Comparison of ENCODE assay signal across 18 cellular contexts in the genomic region with DNA sequence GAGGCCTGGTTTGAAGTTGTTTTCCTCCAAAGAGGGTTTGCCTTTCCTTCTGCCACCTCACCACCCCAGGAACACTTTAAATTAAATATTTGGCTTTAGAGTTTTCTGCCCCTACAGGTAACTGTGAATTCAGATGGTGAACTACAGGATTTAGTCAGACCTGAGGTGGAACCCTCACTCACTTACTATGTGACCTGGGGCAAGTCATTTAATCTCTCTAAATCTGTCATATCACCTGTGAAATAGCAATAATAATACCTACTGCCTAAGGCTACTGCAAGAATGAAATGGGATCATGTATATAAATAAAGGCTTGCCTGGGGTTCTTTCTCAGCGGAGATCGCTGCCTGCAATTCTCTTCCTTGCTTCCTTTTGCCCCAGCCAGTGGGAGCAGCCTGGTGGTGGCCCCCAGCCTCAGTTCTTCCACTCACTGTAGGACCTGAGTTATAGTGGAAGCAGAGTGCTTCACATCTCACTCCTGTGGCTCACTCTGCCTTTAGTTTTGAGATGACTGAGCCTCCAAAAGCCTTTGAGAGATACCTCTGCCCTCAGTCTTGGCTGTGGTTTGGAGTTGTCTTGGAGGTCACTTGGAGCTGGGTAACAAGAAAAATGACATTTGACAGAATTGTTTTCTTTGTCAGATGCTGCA. TPM values are rescaled to one million over a fixed set of nuclear protein-coding genes. Genes with fewer than 3 reads are reported as not detected.
"Had no signal": no experiment of that assay in that cellular context is flagged by ENCODE, and none has a peak within 500 bp of the region (broad histone marks: within the 10 kb centered on the region; RNA-seq: fewer than 3 reads in every experiment).

No MANE protein-coding gene starts in this region.

- H3K4me1 ChIP-seq: gastroesophageal sphincter, right lobe of liver had no signal

- ATAC-seq: effector memory CD8-positive, alpha-beta T cell; gastroesophageal sphincter; heart right ventricle; mucosa of descending colon; naive thymus-derived CD4-positive, alpha-beta T cell; right lobe of liver had no signal

- H3K9me3 Mint-ChIP-seq: activated B cell treated with CpG ODN at 0.5 μM for 24 hours; effector memory CD8-positive, alpha-beta T cell; naive thymus-derived CD4-positive, alpha-beta T cell had no signal

- H3K4me2 ChIP-seq: smooth muscle cell had no signal

- H3K4me3 ChIP-seq: gastroesophageal sphincter, heart right ventricle, lung, mucosa of descending colon, ovary, right lobe of liver, smooth muscle cell had no signal

- FAIRE-seq: urothelium cell line had no signal

- DNase-seq: activated B cell treated with CpG ODN at 0.5 μM for 24 hours; activated CD4-positive, alpha-beta T cell treated with anti-CD3 and anti-CD28 coated beads, Interleukin-2, amount 10 ng/mL, durations not matched to agents 7 days and 5 days; cerebellar nuclear complex; dermis blood vessel endothelial cell; effector memory CD8-positive, alpha-beta T cell; heart right ventricle; mucosa of descending colon; naive thymus-derived CD4-positive, alpha-beta T cell; ovary; right lobe of liver had no signal

- H3K36me3 ChIP-seq: ovary had no signal

- H3K27ac Mint-ChIP-seq: activated B cell treated with CpG ODN at 0.5 μM for 24 hours; activated CD4-positive, alpha-beta T cell treated with anti-CD3 and anti-CD28 coated beads, Interleukin-2, amount 10 ng/mL, durations not matched to agents 7 days and 5 days; effector memory CD8-positive, alpha-beta T cell; naive thymus-derived CD4-positive, alpha-beta T cell had no signal

- H3K27me3 ChIP-seq: gastroesophageal sphincter, heart right ventricle, ovary, right lobe of liver had no signal

- H3K27ac ChIP-seq: epithelial cell of prostate, gastroesophageal sphincter, heart right ventricle, ovary, right lobe of liver had no signal

- H3K4me3 Mint-ChIP-seq: activated B cell treated with CpG ODN at 0.5 μM for 24 hours; activated CD4-positive, alpha-beta T cell treated with anti-CD3 and anti-CD28 coated beads, Interleukin-2, amount 10 ng/mL, durations not matched to agents 7 days and 5 days; effector memory CD8-positive, alpha-beta T cell; naive thymus-derived CD4-positive, alpha-beta T cell had no signal

- H3K27me3 Mint-ChIP-seq: activated B cell treated with CpG ODN at 0.5 μM for 24 hours; activated CD4-positive, alpha-beta T cell treated with anti-CD3 and anti-CD28 coated beads, Interleukin-2, amount 10 ng/mL, durations not matched to agents 7 days and 5 days; effector memory CD8-positive, alpha-beta T cell; naive thymus-derived CD4-positive, alpha-beta T cell had no signal

- H3K9me3 ChIP-seq: gastroesophageal sphincter, heart right ventricle, ovary, right lobe of liver had no signal

- H3K4me1 Mint-ChIP-seq: activated B cell treated with CpG ODN at 0.5 μM for 24 hours; activated CD4-positive, alpha-beta T cell treated with anti-CD3 and anti-CD28 coated beads, Interleukin-2, amount 10 ng/mL, durations not matched to agents 7 days and 5 days; naive thymus-derived CD4-positive, alpha-beta T cell had no signal

RNA-seq across cellular contexts. Expression of a gene that starts 6.1 kb away (rescaled TPM):
- total RNA-seq: activated B cell treated with CpG ODN at 0.5 μM for 24 hours, smooth muscle cell had no signal
- polyA plus RNA-seq: naive thymus-derived CD4-positive, alpha-beta T cell had no signal

RNA-seq across cellular contexts. Expression of a gene that starts 17.7 kb away (rescaled TPM):
- total RNA-seq: activated B cell treated with CpG ODN at 0.5 μM for 24 hours; activated CD4-positive, alpha-beta T cell treated with anti-CD3 and anti-CD28 coated beads, Interleukin-2, amount 10 ng/mL, durations not matched to agents 7 days and 5 days; activated CD8-positive, alpha-beta memory T cell treated with anti-CD3 and anti-CD28 coated beads for 36 hours; naive thymus-derived CD4-positive, alpha-beta T cell; smooth muscle cell had no signal
- polyA plus RNA-seq: naive thymus-derived CD4-positive, alpha-beta T cell had no signal

RNA-seq across cellular contexts. Expression of a gene that starts 23.1 kb away (rescaled TPM):
- total RNA-seq: activated B cell treated with CpG ODN at 0.5 μM for 24 hours; activated CD4-positive, alpha-beta T cell treated with anti-CD3 and anti-CD28 coated beads, Interleukin-2, amount 10 ng/mL, durations not matched to agents 7 days and 5 days; activated CD8-positive, alpha-beta memory T cell treated with anti-CD3 and anti-CD28 coated beads for 36 hours; gastroesophageal sphincter; mucosa of descending colon; naive thymus-derived CD4-positive, alpha-beta T cell; pulmonary artery endothelial cell; smooth muscle cell had no signal
- polyA plus RNA-seq: lung; naive thymus-derived CD4-positive, alpha-beta T cell; ovary; smooth muscle cell; thymus had no signal
